Comparison of ENCODE assay signal across 1 cellular context in the genomic region with DNA sequence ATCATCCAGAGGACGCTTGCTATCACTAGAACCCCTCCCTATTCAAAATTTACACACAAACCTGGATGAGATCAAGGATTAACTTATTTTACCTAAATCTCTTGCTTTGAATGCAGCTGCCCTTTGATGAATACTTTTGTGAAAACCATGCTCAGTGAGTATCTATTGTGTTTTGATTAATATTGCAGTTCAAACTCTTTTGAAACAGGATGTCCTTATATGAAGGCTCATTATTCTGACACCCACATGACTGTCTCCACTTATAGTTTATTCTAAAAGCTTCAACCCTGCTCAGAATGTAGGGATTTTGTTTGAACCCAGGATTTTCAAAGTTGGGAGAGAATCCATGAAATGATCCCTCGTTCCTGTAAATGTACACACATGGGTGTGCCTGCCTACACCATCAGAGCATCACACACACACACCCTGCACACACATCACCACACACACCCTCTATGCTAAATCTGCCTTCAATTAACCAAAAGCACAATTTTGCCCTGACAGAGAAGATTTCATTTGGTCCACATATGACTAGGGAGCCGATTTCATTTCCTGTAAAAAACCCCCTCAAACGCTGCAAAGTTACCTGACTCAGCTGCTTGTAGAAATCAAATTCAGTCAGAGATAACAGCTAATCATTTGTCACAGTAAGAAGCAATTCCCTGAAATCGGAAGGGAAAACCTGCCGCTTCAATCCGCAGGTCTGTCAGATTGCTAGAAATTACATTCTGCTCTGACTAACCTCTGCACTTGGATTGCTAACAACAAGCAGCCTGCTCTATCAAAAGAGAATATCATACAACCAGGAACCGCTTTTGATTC.
TF ChIP-seq lines count a peak whose summit lies in the region.

No MANE protein-coding gene starts in this region.

TF ChIP-seq in HEK293, 187 proteins besides CTCF, POLR2A, EP300 and RAD21:
- TF ChIP-seq, protein P1, sequence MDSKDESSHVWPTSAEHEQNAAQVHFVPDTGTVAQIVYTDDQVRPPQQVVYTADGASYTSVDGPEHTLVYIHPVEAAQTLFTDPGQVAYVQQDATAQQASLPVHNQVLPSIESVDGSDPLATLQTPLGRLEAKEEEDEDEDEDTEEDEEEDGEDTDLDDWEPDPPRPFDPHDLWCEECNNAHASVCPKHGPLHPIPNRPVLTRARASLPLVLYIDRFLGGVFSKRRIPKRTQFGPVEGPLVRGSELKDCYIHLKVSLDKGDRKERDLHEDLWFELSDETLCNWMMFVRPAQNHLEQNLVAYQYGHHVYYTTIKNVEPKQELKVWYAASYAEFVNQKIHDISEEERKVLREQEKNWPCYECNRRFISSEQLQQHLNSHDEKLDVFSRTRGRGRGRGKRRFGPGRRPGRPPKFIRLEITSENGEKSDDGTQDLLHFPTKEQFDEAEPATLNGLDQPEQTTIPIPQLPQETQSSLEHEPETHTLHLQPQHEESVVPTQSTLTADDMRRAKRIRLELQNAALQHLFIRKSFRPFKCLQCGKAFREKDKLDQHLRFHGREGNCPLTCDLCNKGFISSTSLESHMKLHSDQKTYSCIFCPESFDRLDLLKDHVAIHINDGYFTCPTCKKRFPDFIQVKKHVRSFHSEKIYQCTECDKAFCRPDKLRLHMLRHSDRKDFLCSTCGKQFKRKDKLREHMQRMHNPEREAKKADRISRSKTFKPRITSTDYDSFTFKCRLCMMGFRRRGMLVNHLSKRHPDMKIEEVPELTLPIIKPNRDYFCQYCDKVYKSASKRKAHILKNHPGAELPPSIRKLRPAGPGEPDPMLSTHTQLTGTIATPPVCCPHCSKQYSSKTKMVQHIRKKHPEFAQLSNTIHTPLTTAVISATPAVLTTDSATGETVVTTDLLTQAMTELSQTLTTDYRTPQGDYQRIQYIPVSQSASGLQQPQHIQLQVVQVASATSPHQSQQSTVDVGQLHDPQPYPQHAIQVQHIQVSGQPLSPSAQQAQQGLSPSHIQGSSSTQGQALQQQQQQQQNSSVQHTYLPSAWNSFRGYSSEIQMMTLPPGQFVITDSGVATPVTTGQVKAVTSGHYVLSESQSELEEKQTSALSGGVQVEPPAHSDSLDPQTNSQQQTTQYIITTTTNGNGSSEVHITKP (tag by site-specific recombination; IDR thresholded peaks at IDR 0.05): peak; percentile 47; the same call in 1 of the 2 replicates
- no peak for TF ChIP-seq BCL11B (tag by site-specific recombination; IDR thresholded peaks at IDR 0.05; ENCODE audit: low read depth)
